ENCODE assay signal across 15 cellular contexts in genomic region chr2:241001413-241002274, GRCh38. TPM values are rescaled to one million over a fixed set of nuclear protein-coding genes. Genes with fewer than 3 reads are reported as not detected.
A peak's percentile ranks its signal among the peaks of the same experiment; 100 is the strongest.
DNase-seq lines count a peak whose midpoint lies in the region; ATAC-seq and TF ChIP-seq lines count a peak whose summit lies in the region.
"Had no signal": no experiment of that assay in that cellular context is flagged by ENCODE, and none has a peak within 500 bp of the region (broad histone marks: within the 10 kb centered on the region; RNA-seq: fewer than 3 reads in every experiment).

No MANE protein-coding gene starts in this region.

- no peak overlapping the region for H3K4me2 ChIP-seq in OCI-LY7 (ENCODE audit: low read length)

- 72 to 82% methylated on average over 19 of the region's 21 CpGs for WGBS in tibial nerve, 2 donors

- H3K27me3 Mint-ChIP-seq in activated naive CD8-positive, alpha-beta T cell, result peaks cover 2% of the 10 kb centered on the region
- peaks cover 8% of the 10 kb centered on the region for H3K27me3 Mint-ChIP-seq in activated naive CD8-positive, alpha-beta T cell treated with anti-CD3 and anti-CD28 coated beads for 36 hours
- peaks cover 0 to 18% (median 2%) of the 10 kb centered on the region in 5 donors for H3K27me3 Mint-ChIP-seq in naive thymus-derived CD8-positive, alpha-beta T cell

- H2AFZ ChIP-seq in OCI-LY7 (ENCODE audit: low read length), result no peak overlapping the region

- peak overlapping the region in 1 of 4 donors; percentile 15 for H3K27ac ChIP-seq in tibial nerve
- H3K27ac ChIP-seq in OCI-LY7 (ENCODE audit: low read depth, low read length, poor library complexity, severe bottlenecking), result no peak overlapping the region
- H3K27ac ChIP-seq: cardiac muscle cell, SJCRH30 had no signal

- peaks cover 0 to 43% (median 12%) of the 10 kb centered on the region in 4 donors for H3K4me1 ChIP-seq in tibial nerve
- no peaks in the 10 kb centered on the region for H3K4me1 ChIP-seq in OCI-LY7 (ENCODE audit: insufficient read depth, low read length, poor library complexity, severe bottlenecking)

- no peaks in the 10 kb centered on the region for H4K20me1 ChIP-seq in OCI-LY7 (ENCODE audit: insufficient read depth, low read length)

- H3K9me3 Mint-ChIP-seq in activated naive CD8-positive, alpha-beta T cell (ENCODE audit: low read depth), result peaks cover 5% of the 10 kb centered on the region
- H3K9me3 Mint-ChIP-seq in activated naive CD8-positive, alpha-beta T cell treated with anti-CD3 and anti-CD28 coated beads for 36 hours, result peaks cover 18% of the 10 kb centered on the region
- peaks cover 5 to 31% (median 15%) of the 10 kb centered on the region in 9 donors for H3K9me3 Mint-ChIP-seq in naive thymus-derived CD8-positive, alpha-beta T cell

- H3K4me3 ChIP-seq in astrocyte of the spinal cord (ENCODE audit: low read depth, low read length) (peak overlapping the region; percentile 65), tibial nerve (peak overlapping the region in 1 of 4 donors; percentile 76), OCI-LY7 (ENCODE audit: low read depth, low read length, poor library complexity, severe bottlenecking) (no peak overlapping the region)
- H3K4me3 ChIP-seq: cardiac muscle cell, SJCRH30 had no signal

- H3K4me1 Mint-ChIP-seq in activated naive CD8-positive, alpha-beta T cell (ENCODE audit: low read depth), result peaks cover 45% of the 10 kb centered on the region
- H3K4me1 Mint-ChIP-seq in activated naive CD8-positive, alpha-beta T cell treated with anti-CD3 and anti-CD28 coated beads for 36 hours, result peaks cover 21% of the 10 kb centered on the region
- H3K4me1 Mint-ChIP-seq in naive thymus-derived CD8-positive, alpha-beta T cell, result peaks cover 30 to 54% (median 42%) of the 10 kb centered on the region in 4 donors

- H3K9me3 ChIP-seq in tibial nerve (peaks cover 0 to 34% (median 12%) of the 10 kb centered on the region in 4 donors), OCI-LY7 (ENCODE audit: low read length) (peaks cover 21% of the 10 kb centered on the region; the same call in 1 of the 2 replicates)

- H3K27ac Mint-ChIP-seq in activated naive CD8-positive, alpha-beta T cell, result peak overlapping the region; percentile 5
- no peak overlapping the region for H3K27ac Mint-ChIP-seq in activated naive CD8-positive, alpha-beta T cell treated with anti-CD3 and anti-CD28 coated beads for 36 hours
- peak overlapping the region in 8 of 10 donors; percentile 35 to 89 (median 52) for H3K27ac Mint-ChIP-seq in naive thymus-derived CD8-positive, alpha-beta T cell

- H3K4me3 Mint-ChIP-seq in activated naive CD8-positive, alpha-beta T cell, result peak overlapping the region; percentile 60
- H3K4me3 Mint-ChIP-seq in activated naive CD8-positive, alpha-beta T cell treated with anti-CD3 and anti-CD28 coated beads for 36 hours, result no peak overlapping the region
- H3K4me3 Mint-ChIP-seq in naive thymus-derived CD8-positive, alpha-beta T cell, result peak overlapping the region in 8 of 10 donors; percentile 16 to 89 (median 42)

- no peak for TF ChIP-seq POLR2A in tibial nerve (IDR thresholded peaks at IDR 0.05)

- intact Hi-C loops in OCI-LY7 (cut with micrococcal nuclease; ENCODE audit: unreplicated experiment), result no loop called here

- CTCF ChIA-PET in OCI-LY7 (lab: Charles Lee; ENCODE audit: unreplicated experiment), result no interaction called here

- POLR2A ChIA-PET in naive thymus-derived CD8-positive, alpha-beta T cell (lab: Charles Lee), result interaction anchor here (0.5 to 3.0 kb wide), 8 partner anchors 8 to 144 kb away, joined by 3 to 18 read pairs (median 4); no protein-coding TSS in a partner anchor
- POLR2A ChIA-PET in OCI-LY7 (lab: Charles Lee), result no interaction called here

- TF ChIP-seq EP300 in tibial nerve (IDR thresholded peaks at IDR 0.05), result no peak

- H3K9me2 ChIP-seq in OCI-LY7 (ENCODE audit: insufficient read depth, low read length), result no peaks in the 10 kb centered on the region

- H3K36me3 Mint-ChIP-seq in activated naive CD8-positive, alpha-beta T cell, result peaks cover 19% of the 10 kb centered on the region
- peaks cover 22% of the 10 kb centered on the region for H3K36me3 Mint-ChIP-seq in activated naive CD8-positive, alpha-beta T cell treated with anti-CD3 and anti-CD28 coated beads for 36 hours
- H3K36me3 Mint-ChIP-seq in naive thymus-derived CD8-positive, alpha-beta T cell, result peaks cover 10 to 19% (median 15%) of the 10 kb centered on the region in 3 donors

- H3K36me3 ChIP-seq in tibial nerve (peaks cover 0 to 67% (median 0%) of the 10 kb centered on the region in 3 donors), OCI-LY7 (ENCODE audit: insufficient read depth, low read length) (no peaks in the 10 kb centered on the region)
- H3K36me3 ChIP-seq: cardiac muscle cell had no signal

- DNase-seq in activated naive CD8-positive, alpha-beta T cell treated with anti-CD3 and anti-CD28 coated beads for 36 hours, result no peak
- DNase-seq in astrocyte of the spinal cord (ENCODE audit: low read depth, low spot score) (no peak), tibial nerve (ENCODE audit: low spot score in 2 of 2) (peak; percentile 3 to 11), OCI-LY7 (ENCODE audit: low spot score) (no peak), mucosa of gallbladder (ENCODE audit: low spot score) (no peak)
- DNase-seq in naive thymus-derived CD8-positive, alpha-beta T cell, result no peak
- DNase-seq: DMS 273 treated with DMSO at 0.1 percent for 48 hours; NCI-H2227 treated with DMSO at 0.1 percent for 48 hours; SJCRH30; stimulated activated CD4-positive, alpha-beta T cell treated with anti-CD3 and anti-CD28 coated beads, Interleukin-4, amount 100 ng/mL, for 24 hours; T1000 had no signal

- no peaks in the 10 kb centered on the region for H3K79me2 ChIP-seq in OCI-LY7 (ENCODE audit: insufficient read depth, low read depth, low read length)

- no peak for TF ChIP-seq CTCF in astrocyte of the spinal cord (IDR thresholded peaks at IDR 0.05; ENCODE audit: low read depth, low read length)
- TF ChIP-seq CTCF in tibial nerve (IDR thresholded peaks at IDR 0.05), result no peak
- TF ChIP-seq CTCF in OCI-LY7 (conservative IDR thresholded peaks at IDR 0.05; ENCODE audit: low read length), result no peak

- no peak for ATAC-seq in naive thymus-derived CD8-positive, alpha-beta T cell
- no peak for ATAC-seq in HG02678 (IDR thresholded peaks at IDR 0.05; ENCODE audit: unreplicated experiment)
- ATAC-seq: HCT116 had no signal

- in situ Hi-C loops in astrocyte of the spinal cord (cut with HindIII; ENCODE audit: low sequenced_read_pairs), result no loop called here

- BruUV-seq in OCI-LY7 (replicated peaks; lab: Mats Ljungman, UMichigan), result no TSS peak

- no peaks in the 10 kb centered on the region for H3K27me3 ChIP-seq in tibial nerve
- H3K27me3 ChIP-seq: SJCRH30 had no signal

RNA-seq across cellular contexts. Expression of gene SNED1, which starts 3.2 kb away (rescaled TPM):
- total RNA-seq in activated naive CD8-positive, alpha-beta T cell treated with anti-CD3 and anti-CD28 coated beads for 36 hours, result 1 to 10 TPM in 1 of 2 experiments, under 1 TPM in 1; 0.91 to 1.0 TPM
- 10 to 100 TPM; 91.8 to 99.9 TPM for total RNA-seq in naive thymus-derived CD8-positive, alpha-beta T cell
- 1 to 10 TPM in 2 of 3 donors, under 1 TPM in 1; 0.60 to 3.0 (median 1.4) TPM for polyA plus RNA-seq in naive thymus-derived CD8-positive, alpha-beta T cell
- total RNA-seq in tibial nerve (100 to 1,000 TPM; 116 to 226 (median 141) TPM), OCI-LY7 (2022) (13.6 and 15.3 TPM in 2 replicates), mucosa of gallbladder (40.9 TPM)
- total RNA-seq in OCI-LY7 (2014; rRNA removed; shearing (Covaris generic)), result 2.8 and 3.5 TPM in 2 replicates

Comparison
In these comparisons a context has a peak if more than half of its experiments do, and no peak if none do; other contexts are left out.
1. DNase-seq: peak in tibial nerve (2 of 2); none in activated naive CD8-positive, alpha-beta T cell treated with anti-CD3 and anti-CD28 coated beads for 36 hours (single experiment), astrocyte of the spinal cord (single experiment), naive thymus-derived CD8-positive, alpha-beta T cell (0 of 10), OCI-LY7 (single experiment) and mucosa of gallbladder (single experiment).